8 cellular contexts compared by ENCODE assay signal in genomic region chr10:104614245-104614831, GRCh38. TPM values are rescaled to one million over a fixed set of nuclear protein-coding genes. Genes with fewer than 3 reads are reported as not detected.
DNase-seq lines count a peak whose midpoint lies in the region; ATAC-seq and TF ChIP-seq lines count a peak whose summit lies in the region.

No MANE protein-coding gene starts in this region.

- peak; percentile 14 for TF ChIP-seq CTCF in natural killer cell (IDR thresholded peaks at IDR 0.05)

- no peak overlapping the region for H3K4me3 Mint-ChIP-seq in activated naive CD8-positive, alpha-beta T cell treated with anti-CD3 and anti-CD28 coated beads for 36 hours
- no peak overlapping the region for H3K4me3 Mint-ChIP-seq in natural killer cell

- peak; percentile 38 for DNase-seq in EL
- DNase-seq in LHCN-M2 (ENCODE audit: low read depth) = peak; percentile 18
- DNase-seq in activated naive CD8-positive, alpha-beta T cell treated with anti-CD3 and anti-CD28 coated beads for 36 hours = peak; percentile 24
- DNase-seq in natural killer cell = no peak
- no peak for DNase-seq in islet precursor cell
- DNase-seq in occipital lobe (lab: John Stamatoyannopoulos, UW) = no peak

- H3K36me3 Mint-ChIP-seq in activated naive CD8-positive, alpha-beta T cell treated with anti-CD3 and anti-CD28 coated beads for 36 hours = no peaks in the 10 kb centered on the region
- H3K36me3 Mint-ChIP-seq in natural killer cell = no peaks in the 10 kb centered on the region

- no peaks in the 10 kb centered on the region for H3K4me1 Mint-ChIP-seq in activated naive CD8-positive, alpha-beta T cell treated with anti-CD3 and anti-CD28 coated beads for 36 hours
- no peaks in the 10 kb centered on the region for H3K4me1 Mint-ChIP-seq in natural killer cell

- intact Hi-C loops in natural killer cell (cut with micrococcal nuclease) = no loop called here

- peaks cover 11% of the 10 kb centered on the region for H3K27me3 Mint-ChIP-seq in activated naive CD8-positive, alpha-beta T cell treated with anti-CD3 and anti-CD28 coated beads for 36 hours
- H3K27me3 Mint-ChIP-seq in natural killer cell (ENCODE audit: low read depth in 2 of 2) = peaks cover 7 to 12% of the 10 kb centered on the region in 2 donors

- H3K9me3 Mint-ChIP-seq in activated naive CD8-positive, alpha-beta T cell treated with anti-CD3 and anti-CD28 coated beads for 36 hours = peaks cover 5% of the 10 kb centered on the region
- no peaks in the 10 kb centered on the region for H3K9me3 Mint-ChIP-seq in natural killer cell

- H3K27ac Mint-ChIP-seq in activated naive CD8-positive, alpha-beta T cell treated with anti-CD3 and anti-CD28 coated beads for 36 hours = no peak overlapping the region
- H3K27ac Mint-ChIP-seq in natural killer cell = no peak overlapping the region

- ATAC-seq in GM19395 (IDR thresholded peaks at IDR 0.05; ENCODE audit: unreplicated experiment) (peak; percentile 86), natural killer cell (no peak), GM19324 (IDR thresholded peaks at IDR 0.05; ENCODE audit: low FRiP score, unreplicated experiment) (no peak)

RNA-seq across cellular contexts. Expression of gene SORCS3, which starts 26.8 kb away (rescaled TPM):
- total RNA-seq in LHCN-M2 (2014; rRNA removed) (not detected in 2 replicates), natural killer cell (under 1 TPM in 2 of 3 donors, not detected in 1; 0.05 to 0.09 TPM), occipital lobe (23.7 TPM)
- not detected for polyA plus RNA-seq in LHCN-M2 (2012)
- not detected for total RNA-seq in activated naive CD8-positive, alpha-beta T cell treated with anti-CD3 and anti-CD28 coated beads for 36 hours

Comparison
In these comparisons a context has a peak if more than half of its experiments do, and no peak if none do; other contexts are left out.
1. DNase-seq: peak in EL (single experiment), LHCN-M2 (single experiment) and activated naive CD8-positive, alpha-beta T cell treated with anti-CD3 and anti-CD28 coated beads for 36 hours (single experiment); none in natural killer cell (single experiment), islet precursor cell (single experiment) and occipital lobe (single experiment).
2. RNA of gene SORCS3, which starts 26.8 kb away (total RNA-seq): 23.7 TPM in occipital lobe (single experiment); 0.05 to 0.09 TPM in natural killer cell, not detected in LHCN-M2 and not detected in activated naive CD8-positive, alpha-beta T cell treated with anti-CD3 and anti-CD28 coated beads for 36 hours; every median in the first group is over 10 times any median in the second.